In genomic region chr3:54433846-54434245, GRCh38 we compare ENCODE assay signal across 11 cellular contexts.
DNase-seq lines count a peak whose midpoint lies in the region; ATAC-seq, FAIRE-seq and TF ChIP-seq lines count a peak whose summit lies in the region.
"Had no signal": no experiment of that assay in that cellular context is flagged by ENCODE, and none has a peak within 500 bp of the region (broad histone marks: within the 10 kb centered on the region; RNA-seq: fewer than 3 reads in every experiment).

No MANE protein-coding gene starts in this region.

- CTCF ChIA-PET in H1 (lab: Charles Lee; ENCODE audit: partially characterized antibody), result interaction anchor here (0.5 to 3.4 kb wide), 52 partner anchors 9 to 839 kb away, joined by 3 to 36 read pairs (median 4); no protein-coding TSS in a partner anchor

- POLR2A ChIA-PET in H1 (lab: Charles Lee; ENCODE audit: partially characterized antibody), result interaction anchor here (1.1 to 1.5 kb wide), 3 partner anchors 195 to 207 kb away, joined by 3 to 7 read pairs (median 4); no protein-coding TSS in a partner anchor

- no peak overlapping the region for H3K23ac ChIP-seq in H1 (ENCODE audit: insufficient read length)

- H3K4me1 ChIP-seq in H1 (replicated peaks in 1 of 4; ENCODE audit: control insufficient read depth in 3 of 4, insufficient read depth in 4 of 4, low read length in 3 of 4) (0 out of 7 replicates have a peak, but pooled peaks cover 0 to 1% (median 0%) of the 10 kb centered on the region in 4 experiments), uterus (no peaks in the 10 kb centered on the region), aorta (ENCODE audit: control insufficient read depth in 1 of 2, insufficient read depth in 2 of 2, low read length in 2 of 2) (no peaks in the 10 kb centered on the region)

- no peaks in the 10 kb centered on the region for H3K36me3 Mint-ChIP-seq in progenitor cell of endocrine pancreas (ENCODE audit: insufficient read depth)
- H3K36me3 Mint-ChIP-seq: activated naive CD4-positive, alpha-beta T cell treated with anti-CD3 and anti-CD28 coated beads, Interleukin-2, amount 50 U/mL, for 24 hours had no signal

- ATAC-seq in GM19351 (IDR thresholded peaks at IDR 0.05; ENCODE audit: unreplicated experiment) (no peak), aorta (ENCODE audit: low FRiP score) (no peak)

- no peak overlapping the region for H2BK120ac ChIP-seq in H1 (replicated peaks; ENCODE audit: low read depth, low read length)

- 26% methylated on average over 6 of the region's 6 CpGs; no CpG with 5 or more reads in 1 of the 2 experiments for WGBS in H1 (ENCODE audit: extremely low coverage in 1 of 2, insufficient coverage in 1 of 2, insufficient read length in 1 of 2, insufficient replicate concordance in 2 of 2, low coverage in 1 of 2, low lambda C conversion rate in 2 of 2, missing lambda C conversion rate in 1 of 2), 2 experiments
- WGBS in aorta, 2 donors, result 58 to 63% methylated on average over 6 of the region's 6 CpGs

- H3K4me3 Mint-ChIP-seq in progenitor cell of endocrine pancreas (ENCODE audit: low read depth), result no peak overlapping the region
- H3K4me3 Mint-ChIP-seq: activated naive CD4-positive, alpha-beta T cell treated with anti-CD3 and anti-CD28 coated beads, Interleukin-2, amount 50 U/mL, for 24 hours; dendritic cell treated with granulocyte-macrophage colony-stimulating factor and Interleukin-4, amounts not matched to agents 40 ng/mL and 50 ng/mL, for 4 days had no signal

- no peaks in the 10 kb centered on the region for H3K27me3 Mint-ChIP-seq in progenitor cell of endocrine pancreas
- H3K27me3 Mint-ChIP-seq: dendritic cell treated with granulocyte-macrophage colony-stimulating factor and Interleukin-4, amounts not matched to agents 40 ng/mL and 50 ng/mL, for 4 days had no signal

- H3K9me3 Mint-ChIP-seq in progenitor cell of endocrine pancreas (ENCODE audit: low read depth), result no peaks in the 10 kb centered on the region
- H3K9me3 Mint-ChIP-seq: dendritic cell treated with granulocyte-macrophage colony-stimulating factor and Interleukin-4, amounts not matched to agents 40 ng/mL and 50 ng/mL, for 4 days had no signal

- H3K27ac ChIP-seq in H1 (ENCODE audit: low read depth, low read length) (no peak overlapping the region), uterus (no peak overlapping the region), aorta (ENCODE audit: low read depth in 1 of 2, low read length in 2 of 2) (no peak overlapping the region)

- no peak overlapping the region; a peak in 1 of 4 replicates for H3K4me2 ChIP-seq in H1 (ENCODE audit: insufficient read depth in 1 of 2, low read depth in 2 of 2, low read length in 2 of 2)

- H3K36me3 ChIP-seq in H1 (ENCODE audit: control insufficient read depth in 2 of 4, insufficient read depth in 4 of 4, low read length in 3 of 4) (no peaks in the 10 kb centered on the region), uterus (no peaks in the 10 kb centered on the region), aorta (ENCODE audit: control insufficient read depth in 1 of 2, insufficient read depth in 2 of 2, low read length in 1 of 2) (no peaks in the 10 kb centered on the region)

- no peak for TF ChIP-seq POLR2A in NB4 (IDR thresholded peaks at IDR 0.05; ENCODE audit: extremely low read depth, insufficient read length)
- no peak for TF ChIP-seq POLR2A in H1 (IDR thresholded peaks at IDR 0.05; ENCODE audit: control extremely low read depth in 1 of 2, low read depth in 2 of 2, low read length in 2 of 2)
- no peak for TF ChIP-seq POLR2A in uterus (IDR thresholded peaks at IDR 0.05)

- no peaks in the 10 kb centered on the region for H3K4me1 Mint-ChIP-seq in progenitor cell of endocrine pancreas (ENCODE audit: low read depth)
- H3K4me1 Mint-ChIP-seq: activated naive CD4-positive, alpha-beta T cell treated with anti-CD3 and anti-CD28 coated beads, Interleukin-2, amount 50 U/mL, for 24 hours had no signal

- H3K9ac ChIP-seq in H1 (replicated peaks in 1 of 4; ENCODE audit: extremely low read depth in 1 of 4, low read depth in 3 of 4, low read length in 3 of 4), result no peak overlapping the region

- H4K5ac ChIP-seq in H1 (ENCODE audit: insufficient read length, low read depth, low read length), result no peak overlapping the region

- no peak overlapping the region for H3K14ac ChIP-seq in H1 (ENCODE audit: insufficient read length)

- no peaks in the 10 kb centered on the region for H3K79me1 ChIP-seq in H1 (ENCODE audit: low read depth, low read length)

- TF ChIP-seq CTCF in NB4 (IDR thresholded peaks at IDR 0.05; ENCODE audit: low read depth, low read length) (peak; percentile 26), H1 (IDR thresholded peaks at IDR 0.05; ENCODE audit: control extremely low read depth in 1 of 3, insufficient read depth in 1 of 3, low read depth in 1 of 3, low read length in 3 of 3) (peak; percentile 87 to 99 (median 98)), progenitor cell of endocrine pancreas (IDR thresholded peaks at IDR 0.05; ENCODE audit: unreplicated experiment) (peak; percentile 66), uterus (IDR thresholded peaks at IDR 0.05) (no peak)

- H2AK5ac ChIP-seq in H1 (ENCODE audit: low read depth, low read length), result no peak overlapping the region

- H3K9me3 ChIP-seq in H1 (ENCODE audit: insufficient read depth in 2 of 2, low read depth in 1 of 2, low read length in 1 of 2) (no peaks in the 10 kb centered on the region), uterus (no peaks in the 10 kb centered on the region), aorta (ENCODE audit: control insufficient read depth, low read length) (no peaks in the 10 kb centered on the region)

- no peak overlapping the region for H3K56ac ChIP-seq in H1 (replicated peaks; ENCODE audit: insufficient read length, low read depth, low read length)

- H3K4ac ChIP-seq in H1 (replicated peaks; ENCODE audit: insufficient read length, low read depth, low read length), result no peak overlapping the region

- peak; percentile 79 to 88 for TF ChIP-seq RAD21 in H1 (IDR thresholded peaks at IDR 0.05 in 1 of 2, conservative IDR thresholded peaks at IDR 0.05 in 1 of 2; ENCODE audit: low read depth in 2 of 2, low read length in 2 of 2)

- DNase-seq in NCI-H82 (lab: John Stamatoyannopoulos, UW), result peak; percentile 74
- DNase-seq in NCI-H82 treated with DMSO at 0.1 percent for 48 hours (lab: John Stamatoyannopoulos, UW; ENCODE audit: unreplicated experiment), result no peak
- DNase-seq in NB4 (ENCODE audit: low read depth), result peak; percentile 17
- peak; percentile 59 to 69 for DNase-seq in H1 (ENCODE audit: low read depth in 1 of 2, low spot score in 2 of 2)
- DNase-seq in progenitor cell of endocrine pancreas (ENCODE audit: low spot score, unreplicated experiment), result peak; percentile 23
- DNase-seq in uterus, result no peak
- DNase-seq in aorta, result no peak
- DNase-seq: NCI-H2107 had no signal

- H4K20me1 ChIP-seq in H1 (replicated peaks in 1 of 2; ENCODE audit: control insufficient read depth in 1 of 2, insufficient read depth in 2 of 2, low read length in 2 of 2), result no peaks in the 10 kb centered on the region

- no peak overlapping the region for H2BK12ac ChIP-seq in H1 (ENCODE audit: low read depth, low read length)

- H3K27ac Mint-ChIP-seq in progenitor cell of endocrine pancreas, result no peak overlapping the region
- H3K27ac Mint-ChIP-seq: activated naive CD4-positive, alpha-beta T cell treated with anti-CD3 and anti-CD28 coated beads, Interleukin-2, amount 50 U/mL, for 24 hours; dendritic cell treated with granulocyte-macrophage colony-stimulating factor and Interleukin-4, amounts not matched to agents 40 ng/mL and 50 ng/mL, for 4 days had no signal

- intact Hi-C loops in uterus (cut with DNase I; ENCODE audit: low total_unique reads), result no loop called here
- intact Hi-C loops in aorta (cut with DNase I), result no loop called here

- H2AFZ ChIP-seq in H1 (ENCODE audit: low read length), result no peak overlapping the region

- H3K18ac ChIP-seq in H1 (ENCODE audit: extremely low read depth, low read length), result no peak overlapping the region

- no peaks in the 10 kb centered on the region for H3K79me2 ChIP-seq in H1 (ENCODE audit: control insufficient read depth in 1 of 2, insufficient read depth in 2 of 2, low read length in 2 of 2)

- H4K8ac ChIP-seq in H1 (ENCODE audit: extremely low read depth, insufficient read depth, low read length), result no peak overlapping the region

- TF ChIP-seq EP300 in H1 (IDR thresholded peaks at IDR 0.05; ENCODE audit: borderline replicate concordance in 1 of 2, low read depth in 2 of 2, low read length in 2 of 2), result no peak

- H4K91ac ChIP-seq in H1 (replicated peaks; ENCODE audit: insufficient read length, low read length), result no peak overlapping the region

- no peaks in the 10 kb centered on the region for H3K23me2 ChIP-seq in H1 (ENCODE audit: low read depth, low read length)

- FAIRE-seq in H1 (lab: Jason Lieb, UNC), result peak; percentile 96

- H2BK15ac ChIP-seq in H1 (ENCODE audit: low read length), result no peak overlapping the region

- no peak overlapping the region for H2BK20ac ChIP-seq in H1 (ENCODE audit: low read length)

- H3K4me3 ChIP-seq in NB4 (ENCODE audit: low read depth, low read length) (no peak overlapping the region), H1 (ENCODE audit: extremely low read depth in 1 of 4, insufficient read depth in 2 of 4, low read depth in 3 of 4, low read length in 4 of 4) (no peak overlapping the region), uterus (no peak overlapping the region), aorta (ENCODE audit: low read length in 2 of 2) (no peak overlapping the region)

- H2BK5ac ChIP-seq in H1 (ENCODE audit: low read depth, low read length), result no peak overlapping the region

- H3K27me3 ChIP-seq in H1 (replicated peaks in 1 of 4; ENCODE audit: control insufficient read depth in 3 of 4, extremely low read depth in 1 of 4, insufficient read depth in 3 of 4, low read length in 3 of 4) (no peaks in the 10 kb centered on the region), uterus (no peaks in the 10 kb centered on the region), aorta (ENCODE audit: control insufficient read depth in 1 of 2, insufficient read depth in 2 of 2, low read length in 1 of 2) (no peaks in the 10 kb centered on the region)

TF ChIP-seq in H1, 55 proteins besides CTCF, POLR2A, EP300 and RAD21:
- TF ChIP-seq KDM5A (IDR thresholded peaks at IDR 0.05; ENCODE audit: low read length) (no peak), TEAD4 (IDR thresholded peaks at IDR 0.05; ENCODE audit: low read depth, low read length) (0 out of 2 replicates have a peak, but pooled peaks have one; percentile 24)

Comparison
In these comparisons a context has a peak if more than half of its experiments do, and no peak if none do; other contexts are left out.
1. DNase-seq: peak in NCI-H82 (single experiment), NB4 (single experiment), H1 (2 of 2) and progenitor cell of endocrine pancreas (single experiment); none in NCI-H82 treated with DMSO at 0.1 percent for 48 hours (single experiment), uterus (0 of 2) and aorta (0 of 2).
2. CTCF ChIP-seq: peak in NB4 (single experiment), H1 (3 of 3) and progenitor cell of endocrine pancreas (single experiment); none in uterus (0 of 4).